In genomic region chr18:59358611-59359575, GRCh38 we compare ENCODE assay signal across 1 cellular context.
TF ChIP-seq lines count a peak whose summit lies in the region.

LMAN1 (minus strand) TSS chr18:59359265; CDS start chr18:59359244, 21 bp downstream.

TF ChIP-seq in HepG2, 621 proteins besides CTCF, POLR2A, EP300 and RAD21 (continued from another document and continues in another):
- TF ChIP-seq TFDP1 (CRISPR knock-in tag; IDR thresholded peaks at IDR 0.05; ENCODE audit: borderline replicate concordance) (no peak; the same call in 1 of the 2 replicates), ZNF768 (CRISPR knock-in tag; IDR thresholded peaks at IDR 0.05) (peak; percentile 84), SATB2 (CRISPR knock-in tag; IDR thresholded peaks at IDR 0.05) (no peak), ZNF607 (CRISPR knock-in tag; IDR thresholded peaks at IDR 0.05; ENCODE audit: borderline replicate concordance) (no peak), ISX (CRISPR knock-in tag; conservative IDR thresholded peaks at IDR 0.05) (0 out of 2 replicates have a peak, but pooled peaks have one; percentile 50), ZNF329 (CRISPR knock-in tag; IDR thresholded peaks at IDR 0.05; ENCODE audit: low read depth) (peak; percentile 64; the same call in 1 of the 2 replicates), BCL6 (CRISPR knock-in tag; IDR thresholded peaks at IDR 0.05) (no peak; the same call in 1 of the 2 replicates), ZNF142 (CRISPR knock-in tag; IDR thresholded peaks at IDR 0.05) (no peak), PHF20 (CRISPR knock-in tag; IDR thresholded peaks at IDR 0.05) (no peak; the same call in 1 of the 2 replicates), ZNF280B (CRISPR knock-in tag; IDR thresholded peaks at IDR 0.05; ENCODE audit: borderline replicate concordance) (peak; percentile 80; the same call in 1 of the 2 replicates), HDAC2 (CRISPR knock-in tag; IDR thresholded peaks at IDR 0.05) (peak; percentile 36; the same call in 1 of the 2 replicates), DNMT3B (CRISPR knock-in tag; conservative IDR thresholded peaks at IDR 0.05) (0 out of 2 replicates have a peak, but pooled peaks have one; percentile 55), EHMT2 (IDR thresholded peaks at IDR 0.05; ENCODE audit: borderline replicate concordance, low read depth, low read length) (no peak), ZNF484 (CRISPR knock-in tag; IDR thresholded peaks at IDR 0.05; ENCODE audit: borderline replicate concordance, low read depth) (no peak), ATF1 (CRISPR knock-in tag; IDR thresholded peaks at IDR 0.05) (no peak), SSRP1 (CRISPR knock-in tag; IDR thresholded peaks at IDR 0.05) (no peak), HMGXB4 (CRISPR knock-in tag; IDR thresholded peaks at IDR 0.05; ENCODE audit: borderline replicate concordance in 1 of 2, low read depth in 1 of 2) (peak; percentile 75 to 81; a peak in 3 of 4 replicates), TARDBP (CRISPR knock-in tag; IDR thresholded peaks at IDR 0.05) (no peak; the same call in 1 of the 2 replicates), ZFP91 (CRISPR knock-in tag; IDR thresholded peaks at IDR 0.05; ENCODE audit: borderline replicate concordance) (peak; percentile 79; the same call in 1 of the 2 replicates), MXD3 (CRISPR knock-in tag; IDR thresholded peaks at IDR 0.05) (peak; percentile 87), ZNF20 (CRISPR knock-in tag; IDR thresholded peaks at IDR 0.05) (0 out of 2 replicates have a peak, but pooled peaks have one; percentile 66), ZNF788 (CRISPR knock-in tag; IDR thresholded peaks at IDR 0.05; ENCODE audit: borderline replicate concordance) (peak; percentile 91), ARID2 (CRISPR knock-in tag; IDR thresholded peaks at IDR 0.05; ENCODE audit: borderline replicate concordance) (no peak; the same call in 1 of the 2 replicates), KMT2B (CRISPR knock-in tag; IDR thresholded peaks at IDR 0.05) (peak; percentile 76), ZNF468 (CRISPR knock-in tag; IDR thresholded peaks at IDR 0.05) (no peak), RFXAP (CRISPR knock-in tag; IDR thresholded peaks at IDR 0.05; ENCODE audit: borderline replicate concordance) (peak; percentile 71; the same call in 1 of the 2 replicates), DR1 (CRISPR knock-in tag; IDR thresholded peaks at IDR 0.05) (peak; percentile 61), BCL3 (CRISPR knock-in tag; IDR thresholded peaks at IDR 0.05) (peak; percentile 35; the same call in 1 of the 2 replicates), SMARCE1 (IDR thresholded peaks at IDR 0.05; ENCODE audit: borderline replicate concordance) (no peak), ZSCAN21 (CRISPR knock-in tag; IDR thresholded peaks at IDR 0.05; ENCODE audit: borderline replicate concordance) (no peak), ZBTB39 (CRISPR knock-in tag; IDR thresholded peaks at IDR 0.05) (peak; percentile 84), IRF2 (CRISPR knock-in tag; IDR thresholded peaks at IDR 0.05) (peak; percentile 51; the same call in 1 of the 2 replicates), RNF219 (CRISPR knock-in tag; IDR thresholded peaks at IDR 0.05) (no peak), ZNF34 (CRISPR knock-in tag; IDR thresholded peaks at IDR 0.05; ENCODE audit: borderline replicate concordance) (no peak; the same call in 1 of the 2 replicates), SRSF4 (IDR thresholded peaks at IDR 0.05; ENCODE audit: low read depth, low read length, poor library complexity, severe bottlenecking) (no peak), MNT (IDR thresholded peaks at IDR 0.05) (no peak), MBNL3 (CRISPR knock-in tag; conservative IDR thresholded peaks at IDR 0.05) (no peak)
